Comparison of ENCODE assay signal across 19 cellular contexts in genomic region chr4:58507079-58507478, GRCh38.
A peak's percentile ranks its signal among the peaks of the same experiment; 100 is the strongest.
DNase-seq lines count a peak whose midpoint lies in the region; ATAC-seq and TF ChIP-seq lines count a peak whose summit lies in the region.
"Had no signal": no experiment of that assay in that cellular context is flagged by ENCODE, and none has a peak within 500 bp of the region (broad histone marks: within the 10 kb centered on the region; RNA-seq: fewer than 3 reads in every experiment).

No MANE protein-coding gene starts in this region.

- no peak overlapping the region for H3K4ac ChIP-seq in neuronal stem cell (ENCODE audit: low read length)

- H3K18ac ChIP-seq in neuronal stem cell (ENCODE audit: low read length), result no peak overlapping the region

- no peaks in the 10 kb centered on the region for H3K36me3 Mint-ChIP-seq in WTC11
- H3K36me3 Mint-ChIP-seq: CD4-positive, CD25-positive, alpha-beta regulatory T cell; CD8-positive, alpha-beta T cell had no signal

- no peak overlapping the region for H3K4me3 Mint-ChIP-seq in WTC11
- H3K4me3 Mint-ChIP-seq: B cell; CD4-positive, CD25-positive, alpha-beta regulatory T cell; CD8-positive, alpha-beta T cell had no signal

- TF ChIP-seq CTCF in WTC11 (IDR thresholded peaks at IDR 0.05) (no peak), thyroid gland (IDR thresholded peaks at IDR 0.05) (no peak), hepatocyte (IDR thresholded peaks at IDR 0.05; ENCODE audit: poor library complexity) (no peak)

- H4K20me1 ChIP-seq in hepatocyte (ENCODE audit: insufficient read depth, poor library complexity, severe bottlenecking), result no peaks in the 10 kb centered on the region
- H4K20me1 ChIP-seq: BLaER1 had no signal

- peak; percentile 73 for ATAC-seq in WTC11
- ATAC-seq: CD8-positive, alpha-beta T cell; HCT116 had no signal

- CTCF ChIA-PET in WTC11 (lab: Charles Lee), result no interaction called here

- intact Hi-C loops in thyroid gland (cut with DNase I), result no loop called here

- no peak overlapping the region for H2BK120ac ChIP-seq in neuronal stem cell (ENCODE audit: low read depth, low read length)

- H2AFZ ChIP-seq in neuronal stem cell (ENCODE audit: low read length) (no peak overlapping the region), hepatocyte (no peak overlapping the region)

- H3K4me2 ChIP-seq in neuronal stem cell (ENCODE audit: insufficient read depth, low read length, poor library complexity, severe bottlenecking), result peak overlapping the region; percentile 11
- H3K4me2 ChIP-seq in hepatocyte, result no peak overlapping the region
- H3K4me2 ChIP-seq: BLaER1 had no signal

- H3K27me3 ChIP-seq in neuronal stem cell (ENCODE audit: control insufficient read depth in 3 of 3, insufficient read depth in 3 of 3, low read depth in 1 of 3, low read length in 3 of 3), result no peaks in the 10 kb centered on the region
- H3K27me3 ChIP-seq in thyroid gland, result no peaks in the 10 kb centered on the region
- no peaks in the 10 kb centered on the region for H3K27me3 ChIP-seq in hepatocyte
- H3K27me3 ChIP-seq: BLaER1 had no signal

- H3K9ac ChIP-seq in neuronal stem cell (ENCODE audit: low read depth, low read length, poor library complexity), result no peak overlapping the region
- H3K9ac ChIP-seq: BLaER1 had no signal

- POLR2A ChIA-PET in WTC11 (lab: Charles Lee), result no interaction called here

- H3K27ac Mint-ChIP-seq in WTC11, result no peak overlapping the region
- H3K27ac Mint-ChIP-seq: B cell; CD4-positive, CD25-positive, alpha-beta regulatory T cell; CD8-positive, alpha-beta T cell had no signal

- no peak for TF ChIP-seq POLR2A in thyroid gland (IDR thresholded peaks at IDR 0.05)

- H2BK12ac ChIP-seq in neuronal stem cell (ENCODE audit: low read length), result no peak overlapping the region

- H3K4me3 ChIP-seq in neuronal stem cell (ENCODE audit: low read length in 2 of 2), result no peak overlapping the region
- no peak overlapping the region for H3K4me3 ChIP-seq in thyroid gland (replicated peaks in 1 of 3)
- no peak overlapping the region for H3K4me3 ChIP-seq in hepatocyte
- H3K4me3 ChIP-seq: BLaER1 had no signal

- no peak overlapping the region for H2BK5ac ChIP-seq in neuronal stem cell (ENCODE audit: low read length)

- no peaks in the 10 kb centered on the region for H3K9me3 Mint-ChIP-seq in WTC11

- H4K8ac ChIP-seq in neuronal stem cell (ENCODE audit: low read depth, low read length), result no peak overlapping the region

- no peak overlapping the region for H3K14ac ChIP-seq in neuronal stem cell (ENCODE audit: low read length)

- DNase-seq in WTC11 (ENCODE audit: low spot score), result no peak
- peak; percentile 54 for DNase-seq in islet precursor cell
- DNase-seq in neuronal stem cell (ENCODE audit: low spot score), result no peak
- no peak for DNase-seq in D341Med (ENCODE audit: low spot score)
- DNase-seq in thyroid gland, result no peak
- no peak for DNase-seq in hepatocyte (ENCODE audit: low spot score)
- DNase-seq: Caco-2; CD4-positive, CD25-positive, alpha-beta regulatory T cell; CD8-positive, alpha-beta T cell; DMS 273 treated with DMSO at 0.1 percent for 48 hours; DMS79; EL; GF-D8; GOT3; H7 had no signal

- H3K9me3 ChIP-seq in neuronal stem cell (replicated peaks in 1 of 2; ENCODE audit: control insufficient read depth in 2 of 2, insufficient read depth in 1 of 2, low read depth in 1 of 2, low read length in 2 of 2) (no peaks in the 10 kb centered on the region), thyroid gland (no peaks in the 10 kb centered on the region), hepatocyte (ENCODE audit: low read depth) (no peaks in the 10 kb centered on the region)
- H3K9me3 ChIP-seq: BLaER1, Caco-2 had no signal

- H3K27me3 Mint-ChIP-seq in WTC11 (ENCODE audit: low read depth), result peaks cover 47% of the 10 kb centered on the region
- H3K27me3 Mint-ChIP-seq: B cell; CD4-positive, CD25-positive, alpha-beta regulatory T cell had no signal

- H3K27ac ChIP-seq in neuronal stem cell (replicated peaks; ENCODE audit: low read length) (no peak overlapping the region), thyroid gland (no peak overlapping the region), hepatocyte (no peak overlapping the region)
- H3K27ac ChIP-seq: BLaER1, C4-2B had no signal

- peaks cover 0 to 2% of the 10 kb centered on the region in 2 donors for H3K4me1 ChIP-seq in neuronal stem cell (ENCODE audit: control insufficient read depth in 2 of 2, insufficient read depth in 1 of 2, low read depth in 1 of 2, low read length in 2 of 2)
- no peaks in the 10 kb centered on the region for H3K4me1 ChIP-seq in thyroid gland
- H3K4me1 ChIP-seq in hepatocyte (ENCODE audit: insufficient read depth), result no peaks in the 10 kb centered on the region

- WGBS in neuronal stem cell (ENCODE audit: extremely low coverage in 2 of 2, insufficient read length in 2 of 2, insufficient replicate concordance in 1 of 2), 2 donors, result no CpG with 5 or more reads among the region's 4 CpGs
- 83 to 93% methylated on average over 4 of the region's 4 CpGs for WGBS in thyroid gland, 2 donors
- 74% methylated on average over 4 of the region's 4 CpGs for WGBS in hepatocyte (ENCODE audit: low lambda C conversion rate, missing lambda C conversion rate)

- no peaks in the 10 kb centered on the region for H3K9me2 ChIP-seq in hepatocyte (replicated peaks; ENCODE audit: insufficient read depth)

- peaks cover 6% of the 10 kb centered on the region; the same call in 1 of the 2 replicates for H3K4me1 Mint-ChIP-seq in WTC11
- H3K4me1 Mint-ChIP-seq: B cell; CD4-positive, CD25-positive, alpha-beta regulatory T cell had no signal

- no peak overlapping the region for H4K91ac ChIP-seq in neuronal stem cell (ENCODE audit: low read depth, low read length, poor library complexity)

- H3K79me2 ChIP-seq in hepatocyte, result no peaks in the 10 kb centered on the region

- H2AK5ac ChIP-seq in neuronal stem cell (ENCODE audit: low read depth, low read length), result no peak overlapping the region

- H3K23ac ChIP-seq in neuronal stem cell (ENCODE audit: low read depth, low read length, poor library complexity), result no peak overlapping the region

- no peak overlapping the region for H2BK15ac ChIP-seq in neuronal stem cell (ENCODE audit: low read length)

- no peaks in the 10 kb centered on the region for H3K79me1 ChIP-seq in neuronal stem cell (ENCODE audit: low read depth, low read length)

- H3K36me3 ChIP-seq in neuronal stem cell (replicated peaks in 1 of 2; ENCODE audit: control insufficient read depth in 2 of 2, insufficient read depth in 2 of 2, low read length in 2 of 2), result no peaks in the 10 kb centered on the region
- no peaks in the 10 kb centered on the region for H3K36me3 ChIP-seq in thyroid gland
- no peaks in the 10 kb centered on the region for H3K36me3 ChIP-seq in hepatocyte (replicated peaks; ENCODE audit: insufficient read depth, low read depth)
- H3K36me3 ChIP-seq: BLaER1 had no signal

TF ChIP-seq in WTC11, 78 proteins besides CTCF, POLR2A, EP300 and RAD21 (continues in another document):
- TF ChIP-seq MYBL2 (CRISPR knock-in tag; IDR thresholded peaks at IDR 0.05), result no peak
- no peak for TF ChIP-seq FOXJ3 (CRISPR knock-in tag; IDR thresholded peaks at IDR 0.05; ENCODE audit: borderline replicate concordance)
- TF ChIP-seq SMAD3 (CRISPR knock-in tag; IDR thresholded peaks at IDR 0.05; ENCODE audit: borderline replicate concordance), result no peak
- no peak for TF ChIP-seq PREB (CRISPR knock-in tag; IDR thresholded peaks at IDR 0.05; ENCODE audit: borderline replicate concordance)
- no peak for TF ChIP-seq E2F1 (CRISPR knock-in tag; IDR thresholded peaks at IDR 0.05)
- no peak for TF ChIP-seq NFE2L1 (CRISPR knock-in tag; IDR thresholded peaks at IDR 0.05)
- TF ChIP-seq IRF2 (CRISPR knock-in tag; IDR thresholded peaks at IDR 0.05; ENCODE audit: borderline replicate concordance, low read depth), result no peak
- TF ChIP-seq PRDM15 (CRISPR knock-in tag; IDR thresholded peaks at IDR 0.05), result no peak
